Comparison of ENCODE assay signal across 9 cellular contexts in genomic region chr3:46860381-46861292, GRCh38. TPM values are rescaled to one million over a fixed set of nuclear protein-coding genes. Genes with fewer than 3 reads are reported as not detected.
A peak's percentile ranks its signal among the peaks of the same experiment; 100 is the strongest.
DNase-seq lines count a peak whose midpoint lies in the region; ATAC-seq and TF ChIP-seq lines count a peak whose summit lies in the region.
"Had no signal": no experiment of that assay in that cellular context is flagged by ENCODE, and none has a peak within 500 bp of the region (broad histone marks: within the 10 kb centered on the region; RNA-seq: fewer than 3 reads in every experiment).

No MANE protein-coding gene starts in this region.

- no peak overlapping the region for H3K4me3 Mint-ChIP-seq in activated B cell treated with CpG ODN at 0.5 μM for 24 hours

- H3K9me3 ChIP-seq in vagina: no peaks in the 10 kb centered on the region

- no peaks in the 10 kb centered on the region for H3K36me3 ChIP-seq in kidney epithelial cell (ENCODE audit: control insufficient read depth, insufficient read depth, low read length)
- no peaks in the 10 kb centered on the region for H3K36me3 ChIP-seq in vagina

- H3K4me3 ChIP-seq in AG04449 (ENCODE audit: low read depth, low read length): no peak overlapping the region
- no peak overlapping the region for H3K4me3 ChIP-seq in kidney epithelial cell (ENCODE audit: low read depth, low read length)
- H3K4me3 ChIP-seq in vagina: no peak overlapping the region
- H3K4me3 ChIP-seq: lung had no signal

- no peaks in the 10 kb centered on the region for H3K4me1 Mint-ChIP-seq in activated B cell treated with CpG ODN at 0.5 μM for 24 hours

- H3K27ac ChIP-seq in vagina: no peak overlapping the region

- POLR2A ChIA-PET in AG04449 (lab: Yijun Ruan, JAX): no interaction called here
- POLR2A ChIA-PET in activated B cell treated with CpG ODN at 0.5 μM for 24 hours (lab: Charles Lee): no interaction called here

- ATAC-seq in activated B cell treated with CpG ODN at 0.5 μM for 24 hours (ENCODE audit: low read depth) (peak; percentile 34), GM18858 (IDR thresholded peaks at IDR 0.05; ENCODE audit: unreplicated experiment) (no peak), GM18519 (IDR thresholded peaks at IDR 0.05; ENCODE audit: low FRiP score, unreplicated experiment) (no peak)

- H3K9me3 Mint-ChIP-seq in activated B cell treated with CpG ODN at 0.5 μM for 24 hours: no peaks in the 10 kb centered on the region

- intact Hi-C loops in activated B cell treated with CpG ODN at 0.5 μM for 24 hours (cut with micrococcal nuclease) (no loop called here), vagina (cut with DNase I) (no loop called here)

- peaks cover 15% of the 10 kb centered on the region for H3K27me3 Mint-ChIP-seq in activated B cell treated with CpG ODN at 0.5 μM for 24 hours

- TF ChIP-seq CTCF in AG04449 (IDR thresholded peaks at IDR 0.05; ENCODE audit: insufficient read depth, low read length, missing control alignments) (peak; percentile 61), GM12873 (IDR thresholded peaks at IDR 0.05; ENCODE audit: insufficient read depth, low read depth, low read length, missing control alignments) (peak; percentile 67), activated B cell treated with CpG ODN at 0.5 μM for 24 hours (IDR thresholded peaks at IDR 0.05) (no peak), kidney epithelial cell (IDR thresholded peaks at IDR 0.05; ENCODE audit: insufficient read depth, low read length, poor library complexity, severe bottlenecking) (peak; percentile 58), vagina (IDR thresholded peaks at IDR 0.05) (no peak)

- H3K4me1 ChIP-seq in vagina: peaks cover 12% of the 10 kb centered on the region

- no peak for TF ChIP-seq POLR2A in vagina (IDR thresholded peaks at IDR 0.05)

- no peak overlapping the region for H3K27ac Mint-ChIP-seq in activated B cell treated with CpG ODN at 0.5 μM for 24 hours

- CTCF ChIA-PET in AG04449 (lab: Yijun Ruan, JAX): interaction anchor here (0.7 to 4.1 kb wide), 16 partner anchors 7 to 510 kb away, joined by 3 to 26 read pairs (median 6); partner anchors contain the start of gene PTH1R
- CTCF ChIA-PET in activated B cell treated with CpG ODN at 0.5 μM for 24 hours (lab: Charles Lee): interaction anchor here (0.8 to 1.8 kb wide), 4 partner anchors 8 to 184 kb away, joined by 3 to 5 read pairs (median 4); no protein-coding TSS in a partner anchor

- no peak for DNase-seq in AG04449 (ENCODE audit: low read depth, low spot score)
- peak; percentile 15 for DNase-seq in activated B cell treated with CpG ODN at 0.5 μM for 24 hours
- no peak for DNase-seq in kidney epithelial cell (ENCODE audit: low read depth)
- no peak for DNase-seq in GM19240 (ENCODE audit: insufficient read length, low spot score)
- DNase-seq in vagina (ENCODE audit: extremely low spot score in 2 of 2): no peak

- H3K27me3 ChIP-seq in kidney epithelial cell (ENCODE audit: control insufficient read depth, insufficient read depth, low read length): peaks cover 22% of the 10 kb centered on the region
- no peaks in the 10 kb centered on the region for H3K27me3 ChIP-seq in vagina

- H3K36me3 Mint-ChIP-seq in activated B cell treated with CpG ODN at 0.5 μM for 24 hours (ENCODE audit: low read depth): no peaks in the 10 kb centered on the region

RNA-seq across cellular contexts. Expression of gene MYL3, which starts 2.6 kb away (rescaled TPM):
- total RNA-seq in activated B cell treated with CpG ODN at 0.5 μM for 24 hours: not detected in 2 replicates
- total RNA-seq in kidney epithelial cell: 0.54 and 2.7 TPM in 2 replicates
- not detected for total RNA-seq in vagina

RNA-seq across cellular contexts. Expression of gene PTH1R, which starts 16.9 kb away (rescaled TPM):
- total RNA-seq in activated B cell treated with CpG ODN at 0.5 μM for 24 hours: not detected in 2 replicates
- total RNA-seq in kidney epithelial cell: 1.7 and 2.1 TPM in 2 replicates
- total RNA-seq in vagina: 13.0 TPM

Comparison
In these comparisons a context has a peak if more than half of its experiments do, and no peak if none do; other contexts are left out.
1. CTCF ChIP-seq: peak in AG04449 (single experiment), GM12873 (single experiment) and kidney epithelial cell (single experiment); none in activated B cell treated with CpG ODN at 0.5 μM for 24 hours (single experiment) and vagina (0 of 3).